ENCODE assay signal across 36 cellular contexts in genomic region chr3:135499426-135499825, GRCh38.
"Had no signal": no experiment of that assay in that cellular context is flagged by ENCODE, and none has a peak within 500 bp of the region (broad histone marks: within the 10 kb centered on the region; RNA-seq: fewer than 3 reads in every experiment).

No MANE protein-coding gene starts in this region.

- H3K27me3 ChIP-seq: breast epithelium, Peyer's patch had no signal

- H3K4me1 ChIP-seq: body of pancreas, breast epithelium, Peyer's patch, SJSA1 had no signal

- DNase-seq: activated CD4-positive, alpha-beta T cell treated with anti-CD3 and anti-CD28 coated beads for 36 hours; activated CD4-positive, alpha-beta T cell treated with anti-CD3 and anti-CD28 coated beads, Interleukin-2, amount 10 ng/mL, durations not matched to agents 7 days and 5 days; activated CD4-positive, alpha-beta T cell treated with anti-CD3 and anti-CD28 coated beads, Interleukin-2, amount 50 U/mL, for 48 hours; activated CD8-positive, alpha-beta memory T cell treated with anti-CD3 and anti-CD28 coated beads, Interleukin-2, amount 50 U/mL, for 48 hours; activated effector memory CD4-positive, alpha-beta T cell treated with anti-CD3 and anti-CD28 coated beads, Interleukin-2, amount 50 U/mL, for 16 hours; activated naive CD4-positive, alpha-beta T cell; activated naive CD4-positive, alpha-beta T cell treated with anti-CD3 and anti-CD28 coated beads, Interleukin-2, amount 50 U/mL, for 16 hours; activated naive CD8-positive, alpha-beta T cell treated with anti-CD3 and anti-CD28 coated beads for 36 hours; activated T-cell treated with anti-CD3 and anti-CD28 coated beads, Interleukin-2, amount 50 U/mL, for 48 hours; body of pancreas; central memory CD4-positive, alpha-beta T cell; NCI-H1048; NCI-H1105 treated with DMSO at 0.1 percent for 48 hours; NCI-H1436; NCI-H1694; NCI-H1930; NCI-H2081 treated with DMSO at 0.1 percent for 48 hours; NCI-H226; NCI-H446 treated with DMSO at 0.1 percent for 48 hours; NCI-H524; NCI-H69; NCI-H82; PC-3; Peyer's patch; RPMI8226; SHP77 treated with DMSO at 0.1 percent for 48 hours; SK-N-SH had no signal

- ATAC-seq: activated CD4-positive, alpha-beta T cell treated with anti-CD3 and anti-CD28 coated beads for 36 hours; activated CD4-positive, CD25-positive, alpha-beta regulatory T cell treated with anti-CD3 and anti-CD28 coated beads, Interleukin-2, amount 50 U/mL, for 24 hours; activated T-helper 17 cell treated with anti-CD3 and anti-CD28 coated beads, Interleukin-2, amount 50 U/mL, for 72 hours; body of pancreas; PC-3; WTC11 had no signal

- H3K4me2 ChIP-seq: KMS-11, SK-N-SH had no signal

- H3K9me3 ChIP-seq: body of pancreas, breast epithelium, Peyer's patch, SJSA1, SK-N-SH had no signal

- H3K4me3 ChIP-seq: body of pancreas, breast epithelium, Peyer's patch, SJSA1 had no signal

- H3K36me3 ChIP-seq: breast epithelium, Peyer's patch, SJSA1 had no signal

- H3K27ac ChIP-seq: body of pancreas, breast epithelium, KMS-11, Peyer's patch, SJSA1 had no signal

- FAIRE-seq: astrocyte, colon, TTC549 had no signal

- H3K9ac ChIP-seq: KMS-11, SK-N-SH had no signal
